17 cellular contexts compared by ENCODE assay signal in genomic region chr9:69086312-69086711, GRCh38.
"Had no signal": no experiment of that assay in that cellular context is flagged by ENCODE, and none has a peak within 500 bp of the region (broad histone marks: within the 10 kb centered on the region; RNA-seq: fewer than 3 reads in every experiment).

No MANE protein-coding gene starts in this region.

- H3K4me3 Mint-ChIP-seq: activated naive CD4-positive, alpha-beta T cell treated with anti-CD3 and anti-CD28 coated beads, Interleukin-2, amount 50 U/mL, for 24 hours; activated T-cell treated with anti-CD3 and anti-CD28 coated beads, Interleukin-2, amount 50 U/mL, for 24 hours; brain; naive thymus-derived CD4-positive, alpha-beta T cell had no signal

- H3K4me1 Mint-ChIP-seq: activated naive CD4-positive, alpha-beta T cell treated with anti-CD3 and anti-CD28 coated beads, Interleukin-2, amount 50 U/mL, for 24 hours; naive thymus-derived CD4-positive, alpha-beta T cell had no signal

- ATAC-seq: activated CD4-positive, CD25-positive, alpha-beta regulatory T cell treated with anti-CD3 and anti-CD28 coated beads, Interleukin-2, amount 50 U/mL, for 24 hours; naive thymus-derived CD4-positive, alpha-beta T cell; stimulated activated naive CD8-positive, alpha-beta T cell treated with anti-CD3 and anti-CD28 coated beads, Interleukin-15, Interleukin-2, amounts not matched to agents 100 U/mL and 50 U/mL, for 24 hours had no signal

- H3K27me3 Mint-ChIP-seq: activated naive CD4-positive, alpha-beta T cell treated with anti-CD3 and anti-CD28 coated beads, Interleukin-2, amount 50 U/mL, for 24 hours; activated T-cell treated with anti-CD3 and anti-CD28 coated beads, Interleukin-2, amount 50 U/mL, for 24 hours; naive thymus-derived CD4-positive, alpha-beta T cell; progenitor cell of endocrine pancreas had no signal

- DNase-seq: activated effector memory CD4-positive, alpha-beta T cell treated with Interleukin-2 at 50 U/mL for 16 hours; activated T-cell treated with anti-CD3 and anti-CD28 coated beads, Interleukin-2, amount 50 U/mL, for 24 hours; amniotic stem cell; dorsolateral prefrontal cortex; glutamatergic neuron; islet precursor cell; lower lobe of right lung; naive thymus-derived CD4-positive, alpha-beta T cell; stimulated activated CD4-positive, alpha-beta T cell treated with anti-CD3 and anti-CD28 coated beads, Interleukin-4, amount 100 ng/mL, for 1 hour; stimulated activated CD8-positive, alpha-beta memory T cell treated with anti-CD3 and anti-CD28 coated beads, Interleukin-4, amount 100 ng/mL, for 48 hours; stimulated activated naive CD8-positive, alpha-beta T cell treated with anti-CD3 and anti-CD28 coated beads, Interleukin-15, Interleukin-2, amounts not matched to agents 100 U/mL and 50 U/mL, for 24 hours; upper lobe of left lung had no signal

- H3K4me3 ChIP-seq: dorsolateral prefrontal cortex, esophagus muscularis mucosa, lower lobe of right lung, upper lobe of left lung had no signal

- H3K27ac Mint-ChIP-seq: activated naive CD4-positive, alpha-beta T cell treated with anti-CD3 and anti-CD28 coated beads, Interleukin-2, amount 50 U/mL, for 24 hours; activated T-cell treated with anti-CD3 and anti-CD28 coated beads, Interleukin-2, amount 50 U/mL, for 24 hours; brain; progenitor cell of endocrine pancreas had no signal

- H3K27me3 ChIP-seq: dorsolateral prefrontal cortex, esophagus muscularis mucosa, upper lobe of left lung had no signal

- H3K27ac ChIP-seq: dorsolateral prefrontal cortex, esophagus muscularis mucosa, lower lobe of right lung, upper lobe of left lung had no signal

- H3K36me3 ChIP-seq: esophagus muscularis mucosa, lower lobe of right lung, upper lobe of left lung had no signal

- H3K9me3 Mint-ChIP-seq: activated naive CD4-positive, alpha-beta T cell treated with anti-CD3 and anti-CD28 coated beads, Interleukin-2, amount 50 U/mL, for 24 hours had no signal

- H3K9me3 ChIP-seq: esophagus muscularis mucosa, lower lobe of right lung, upper lobe of left lung had no signal
